In the genomic region with DNA sequence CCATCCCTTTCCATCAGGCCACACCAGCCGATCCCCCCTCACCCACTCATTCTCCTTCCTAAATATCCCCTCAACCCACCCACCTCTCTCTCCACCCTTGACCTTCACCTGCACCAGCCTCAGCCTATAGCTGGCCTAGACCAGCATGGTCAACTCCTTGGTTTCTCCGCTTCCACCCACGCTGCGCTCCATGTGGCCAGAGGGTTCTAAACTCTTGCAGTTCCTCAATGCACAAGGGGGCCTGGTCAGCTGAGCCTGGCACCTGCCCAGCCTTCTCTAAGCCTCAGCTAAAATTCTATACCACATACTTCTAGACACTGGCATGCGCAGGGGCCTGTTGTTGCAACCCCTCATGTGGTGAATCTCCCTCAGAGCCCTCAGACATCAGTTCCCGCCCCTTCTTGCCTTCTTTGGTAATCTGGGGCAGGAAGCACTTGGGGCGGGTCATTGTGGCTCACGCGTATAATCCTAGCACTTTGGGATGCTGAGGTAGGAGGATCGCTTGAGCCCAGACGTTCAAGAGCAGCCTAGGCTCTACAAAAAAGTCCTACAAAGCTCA, we compare ENCODE assay signal across 26 cellular contexts. TPM values are rescaled to one million over a fixed set of nuclear protein-coding genes. Genes with fewer than 3 reads are reported as not detected.
DNase-seq lines count a peak whose midpoint lies in the region; ATAC-seq, FAIRE-seq and TF ChIP-seq lines count a peak whose summit lies in the region.
"Had no signal": no experiment of that assay in that cellular context is flagged by ENCODE, and none has a peak within 500 bp of the region (broad histone marks: within the 10 kb centered on the region; RNA-seq: fewer than 3 reads in every experiment).

No MANE protein-coding gene starts in this region.

- intact Hi-C loops in HepG2 (cut with micrococcal nuclease; ENCODE audit: unreplicated experiment) = no loop called here
- intact Hi-C loops in right lobe of liver (cut with DNase I) = no loop called here
- intact Hi-C loops in Panc1 (cut with micrococcal nuclease; ENCODE audit: unreplicated experiment) = no loop called here
- intact Hi-C loops in upper lobe of right lung (cut with DNase I) = no loop called here

- ATAC-seq in HepG2 (no peak), right lobe of liver (no peak), Panc1 (peak; percentile 17; the same call in 1 of the 2 replicates), upper lobe of right lung (peak; percentile 37), GM18907 (IDR thresholded peaks at IDR 0.05; ENCODE audit: unreplicated experiment) (no peak)
- ATAC-seq: activated CD4-positive, CD25-positive, alpha-beta regulatory T cell treated with anti-CD3 and anti-CD28 coated beads, Interleukin-2, amount 50 U/mL, for 24 hours; activated CD8-positive, alpha-beta memory T cell treated with anti-CD3 and anti-CD28 coated beads, Interleukin-2, amount 10 ng/mL, durations not matched to agents 7 days and 5 days; natural killer cell; psoas muscle; stimulated activated naive CD8-positive, alpha-beta T cell treated with anti-CD3 and anti-CD28 coated beads, Interleukin-15, Interleukin-2, amounts not matched to agents 100 U/mL and 50 U/mL, for 24 hours had no signal

- BruUV-seq in HepG2 (replicated peaks; lab: Mats Ljungman, UMichigan) (no TSS peak), Panc1 (replicated peaks; lab: Mats Ljungman, UMichigan) (no TSS peak)

- TF ChIP-seq POLR2A in HepG2 (IDR thresholded peaks at IDR 0.05; ENCODE audit: insufficient read depth in 1 of 2, low read depth in 2 of 2, low read length in 2 of 2) (no peak), right lobe of liver (IDR thresholded peaks at IDR 0.05) (no peak)

- CTCF ChIA-PET in HepG2 (lab: Yijun Ruan, JAX; ENCODE audit: low intra/inter-chr PET ratio, low total read pairs) = no interaction called here
- CTCF ChIA-PET in Panc1 (lab: Charles Lee) = no interaction called here

- no peak for DNase-seq in HepG2 (ENCODE audit: low spot score)
- DNase-seq in right lobe of liver = no peak
- DNase-seq in Panc1 (ENCODE audit: low read depth, low spot score) = no peak
- DNase-seq in fibroblast of pulmonary artery (ENCODE audit: low read depth) = peak; percentile 4
- DNase-seq in upper lobe of right lung = no peak
- DNase-seq in nucleus accumbens (lab: John Stamatoyannopoulos, UW) = no peak
- DNase-seq in UCSD-AML1 (lab: John Stamatoyannopoulos, UW; ENCODE audit: unreplicated experiment) = no peak
- DNase-seq: activated CD8-positive, alpha-beta memory T cell treated with anti-CD3 and anti-CD28 coated beads, Interleukin-2, amount 10 ng/mL, durations not matched to agents 7 days and 5 days; CD4-positive, alpha-beta memory T cell; cortex of kidney; natural killer cell; NCI-H1092; NCI-H2029; NCI-H345; PC-9; psoas muscle; small intestine; stimulated activated naive CD8-positive, alpha-beta T cell treated with anti-CD3 and anti-CD28 coated beads, Interleukin-15, Interleukin-2, amounts not matched to agents 100 U/mL and 50 U/mL, for 24 hours; T-helper 9 cell; tibial artery had no signal

- H4K20me1 ChIP-seq in HepG2 (ENCODE audit: insufficient read depth, low read length) = no peaks in the 10 kb centered on the region

- no peaks in the 10 kb centered on the region for H3K79me2 ChIP-seq in HepG2 (ENCODE audit: insufficient read depth, low read length)

- TF ChIP-seq RAD21 in HepG2 (CRISPR knock-in tag; IDR thresholded peaks at IDR 0.05) = no peak

- H3K36me3 ChIP-seq in HepG2 (replicated peaks in 1 of 2; ENCODE audit: control insufficient read depth in 1 of 2, insufficient read depth in 2 of 2, low read length in 2 of 2) (no peaks in the 10 kb centered on the region), right lobe of liver (no peaks in the 10 kb centered on the region), Panc1 (ENCODE audit: control insufficient read depth, insufficient read depth, low read length) (no peaks in the 10 kb centered on the region), upper lobe of right lung (no peaks in the 10 kb centered on the region)

- TF ChIP-seq EP300 in HepG2 (IDR thresholded peaks at IDR 0.05; ENCODE audit: low read depth in 2 of 2, low read length in 2 of 2) = no peak
- TF ChIP-seq EP300 in HepG2 (CRISPR knock-in tag; IDR thresholded peaks at IDR 0.05; ENCODE audit: borderline replicate concordance) = no peak

- TF ChIP-seq CTCF in HepG2 (CRISPR knock-in tag; IDR thresholded peaks at IDR 0.05) (no peak), right lobe of liver (IDR thresholded peaks at IDR 0.05) (no peak), Panc1 (IDR thresholded peaks at IDR 0.05) (no peak), fibroblast of pulmonary artery (IDR thresholded peaks at IDR 0.05; ENCODE audit: low read length, missing control alignments) (no peak), upper lobe of right lung (IDR thresholded peaks at IDR 0.05) (no peak)

- H3K27me3 ChIP-seq in HepG2 (ENCODE audit: control insufficient read depth in 1 of 2, insufficient read depth in 2 of 2, low read length in 2 of 2) = no peaks in the 10 kb centered on the region
- H3K27me3 ChIP-seq in right lobe of liver = no peaks in the 10 kb centered on the region
- no peaks in the 10 kb centered on the region for H3K27me3 ChIP-seq in Panc1 (ENCODE audit: control insufficient read depth, insufficient read depth, low read length)
- no peaks in the 10 kb centered on the region for H3K27me3 ChIP-seq in upper lobe of right lung
- H3K27me3 ChIP-seq: tibial artery had no signal

- H3K4me1 ChIP-seq in HepG2 (ENCODE audit: insufficient read depth, low read length) (peaks cover 36% of the 10 kb centered on the region), right lobe of liver (peaks cover 0 to 24% (median 11%) of the 10 kb centered on the region in 4 donors), Panc1 (ENCODE audit: control insufficient read depth, insufficient read depth, low read length) (no peaks in the 10 kb centered on the region), upper lobe of right lung (no peaks in the 10 kb centered on the region)
- H3K4me1 ChIP-seq: psoas muscle, tibial artery had no signal

- POLR2A ChIA-PET in HepG2 (lab: Yijun Ruan, JAX) (no interaction called here), Panc1 (lab: Charles Lee) (no interaction called here)

- 87% methylated on average over 11 of the region's 11 CpGs for WGBS in HepG2 (ENCODE audit: low lambda C conversion rate)
- WGBS in right lobe of liver (ENCODE audit: insufficient coverage, low coverage, low lambda C conversion rate, missing lambda C conversion rate) = 65% methylated on average over 10 of the region's 11 CpGs

- H3K4me3 ChIP-seq in HepG2 (replicated peaks in 1 of 3; ENCODE audit: insufficient read depth in 1 of 3, low read depth in 2 of 3, low read length in 3 of 3) (no peak overlapping the region), right lobe of liver (no peak overlapping the region), Panc1 (ENCODE audit: low read depth in 2 of 2, low read length in 2 of 2) (no peak overlapping the region), fibroblast of pulmonary artery (replicated peaks; ENCODE audit: low read depth, low read length) (no peak overlapping the region), upper lobe of right lung (no peak overlapping the region)
- H3K4me3 ChIP-seq: PC-9, psoas muscle, tibial artery had no signal

- H3K9me3 ChIP-seq in HepG2 (ENCODE audit: low read length) = no peaks in the 10 kb centered on the region
- H3K9me3 ChIP-seq in right lobe of liver = no peaks in the 10 kb centered on the region
- no peaks in the 10 kb centered on the region for H3K9me3 ChIP-seq in Panc1 (ENCODE audit: control insufficient read depth, insufficient read depth, low read depth, low read length)
- H3K9me3 ChIP-seq in upper lobe of right lung = no peaks in the 10 kb centered on the region
- H3K9me3 ChIP-seq: psoas muscle, tibial artery had no signal

- no peak overlapping the region for H3K4me2 ChIP-seq in HepG2 (ENCODE audit: low read depth, low read length)
- H3K4me2 ChIP-seq: KMS-11, PC-9 had no signal

- no peak for FAIRE-seq in HepG2 (lab: Jason Lieb, UNC)
- FAIRE-seq: endothelial cell of umbilical vein, GM12892, H54, small intestine had no signal

- in situ Hi-C loops in HepG2 (cut with HindIII; ENCODE audit: extremely low pct_ligation_motif_present, low pct_unique_long_range_greater_than_20kb) (no loop called here), Panc1 (cut with HindIII; ENCODE audit: low pct_unique_long_range_greater_than_20kb, low sequenced_read_pairs) (no loop called here)

- H3K9ac ChIP-seq in HepG2 (ENCODE audit: insufficient read depth, low read depth, low read length) = no peak overlapping the region
- H3K9ac ChIP-seq: KMS-11 had no signal

- H2AFZ ChIP-seq in HepG2 (ENCODE audit: low read length) = no peak overlapping the region
- H2AFZ ChIP-seq: PC-9 had no signal

- no peak overlapping the region for H3K27ac ChIP-seq in HepG2 (ENCODE audit: extremely low read length, insufficient read depth, low read length)
- no peak overlapping the region for H3K27ac ChIP-seq in right lobe of liver
- H3K27ac ChIP-seq in Panc1 (ENCODE audit: low read length) = no peak overlapping the region
- no peak overlapping the region for H3K27ac ChIP-seq in upper lobe of right lung
- H3K27ac ChIP-seq: KMS-11, PC-9, psoas muscle, tibial artery had no signal

RNA-seq across cellular contexts. Expression of a gene that starts 19.7 kb away (rescaled TPM):
- total RNA-seq in HepG2 (2016; rRNA removed; fragmentation: Illumina TruSeq; extraction: Trizol) (24.0 and 51.6 TPM in 2 replicates), right lobe of liver (100 to 1,000 TPM in 1 of 6 experiments, 10 to 100 TPM in 4, 1 to 10 TPM in 1; 8.6 to 117 (median 26.8) TPM), Panc1 (2021; ENCODE audit: unreplicated experiment) (203 TPM), upper lobe of right lung (242 TPM)
- 18.8 and 19.8 TPM in 2 replicates for total RNA-seq in HepG2 (2016; cell fraction: cytosol; rRNA removed; fragmentation: Illumina TruSeq; extraction: Trizol; ENCODE audit: low read depth)
- 20.6 and 54.1 TPM in 2 replicates for total RNA-seq in HepG2 (2016; cell fraction: insoluble cytoplasmic fraction; rRNA removed; fragmentation: Illumina TruSeq; extraction: Trizol)
- total RNA-seq in HepG2 (2016; cell fraction: membrane; rRNA removed; fragmentation: Illumina TruSeq; extraction: Trizol) = 25.2 and 30.7 TPM in 2 replicates
- total RNA-seq in HepG2 (2016; cell fraction: nucleus; rRNA removed; fragmentation: Illumina TruSeq; extraction: Trizol) = 55.9 and 71.2 TPM in 2 replicates
- 92.5 and 135 TPM in 2 replicates for polyA plus RNA-seq in HepG2 (2011; rRNA removed)
- polyA plus RNA-seq in HepG2 (2011; cell fraction: cytosol; rRNA removed) = 45.7 and 58.8 TPM in 2 replicates
- polyA plus RNA-seq in HepG2 (2011; cell fraction: nucleus; rRNA removed) = 95.8 and 112 TPM in 2 replicates
- polyA plus RNA-seq in HepG2 (2012) = 45.0 and 107 TPM in 2 replicates
- polyA plus RNA-seq in HepG2 (2016; cell fraction: cytosol; fragmentation: Illumina TruSeq; extraction: Trizol; ENCODE audit: low read depth) = 3.2 and 4.4 TPM in 2 replicates
- 11.3 and 19.1 TPM in 2 replicates for polyA plus RNA-seq in HepG2 (2016; cell fraction: insoluble cytoplasmic fraction; fragmentation: Illumina TruSeq; extraction: Trizol; ENCODE audit: low read depth)
- polyA plus RNA-seq in HepG2 (2016; cell fraction: membrane; fragmentation: Illumina TruSeq; extraction: Trizol; ENCODE audit: low read depth) = 6.6 and 7.9 TPM in 2 replicates
- 79.1 and 81.9 TPM in 2 replicates for polyA plus RNA-seq in HepG2 (2016; cell fraction: nucleus; fragmentation: Illumina TruSeq; extraction: Trizol; ENCODE audit: insufficient read depth, low read depth)
- polyA minus RNA-seq in HepG2 (2011; rRNA and poly(A)+ RNA removed; ENCODE audit: low replicate concordance) = 183 and 246 TPM in 2 replicates
- polyA minus RNA-seq in HepG2 (2011; cell fraction: cytosol; rRNA and poly(A)+ RNA removed) = 98.4 and 116 TPM in 2 replicates
- polyA minus RNA-seq in HepG2 (2011; cell fraction: nucleus; rRNA and poly(A)+ RNA removed) = 110 and 155 TPM in 2 replicates
- polyA plus RNA-seq in Panc1 (2012; ENCODE audit: insufficient read length) = 110 TPM

Comparison
In these comparisons a context has a peak if more than half of its experiments do, and no peak if none do; other contexts are left out.
1. ATAC-seq: peak in Panc1 (single experiment) and upper lobe of right lung (single experiment); none in HepG2 (single experiment), right lobe of liver (0 of 4) and GM18907 (single experiment).